ENCODE assay signal across 20 cellular contexts in genomic region chr6:35543459-35544193, GRCh38. TPM values are rescaled to one million over a fixed set of nuclear protein-coding genes. Genes with fewer than 3 reads are reported as not detected.
DNase-seq lines count a peak whose midpoint lies in the region; FAIRE-seq and TF ChIP-seq lines count a peak whose summit lies in the region.
"Had no signal": no experiment of that assay in that cellular context is flagged by ENCODE, and none has a peak within 500 bp of the region (broad histone marks: within the 10 kb centered on the region; RNA-seq: fewer than 3 reads in every experiment).

No MANE protein-coding gene starts in this region.

- no peaks in the 10 kb centered on the region for H3K79me2 ChIP-seq in SU-DHL-6 (ENCODE audit: insufficient read depth, low read length)

- FAIRE-seq in GM12891 (lab: Jason Lieb, UNC) (no peak), GM12892 (lab: Jason Lieb, UNC) (no peak)

- H3K27me3 Mint-ChIP-seq in nephron progenitor cell (ENCODE audit: low read depth, poor library complexity), result peaks cover 10% of the 10 kb centered on the region

- TF ChIP-seq CTCF in NB4 (IDR thresholded peaks at IDR 0.05; ENCODE audit: low read depth, low read length) (no peak), SU-DHL-6 (IDR thresholded peaks at IDR 0.05; ENCODE audit: insufficient read depth, low read length, poor library complexity, severe bottlenecking) (no peak), nephron progenitor cell (IDR thresholded peaks at IDR 0.05) (no peak)

- H3K36me3 ChIP-seq in SU-DHL-6 (ENCODE audit: low read length), result no peaks in the 10 kb centered on the region; the same call in 1 of the 2 replicates

- no peak overlapping the region for H3K4me3 Mint-ChIP-seq in nephron progenitor cell
- H3K4me3 Mint-ChIP-seq: natural killer cell treated with Interleukin-12 subunit alpha and Interleukin-12 subunit beta and Interleukin-15 and Interleukin-18, amount 100 ng/mL, for 72 hours had no signal

- intact Hi-C loops in posterior vena cava (cut with DNase I), result no loop called here

- H3K36me3 Mint-ChIP-seq in nephron progenitor cell (ENCODE audit: low read depth), result peaks cover 18% of the 10 kb centered on the region
- H3K36me3 Mint-ChIP-seq: natural killer cell treated with Interleukin-12 subunit alpha and Interleukin-12 subunit beta and Interleukin-15 and Interleukin-18, amount 100 ng/mL, for 72 hours had no signal

- peaks cover 35% of the 10 kb centered on the region for H3K4me1 Mint-ChIP-seq in nephron progenitor cell

- H3K9ac ChIP-seq in SU-DHL-6 (ENCODE audit: low read length), result no peak overlapping the region

- H3K9me3 Mint-ChIP-seq in nephron progenitor cell, result peaks cover 36% of the 10 kb centered on the region
- H3K9me3 Mint-ChIP-seq: activated T-helper 2 cell treated with anti-CD3 and anti-CD28 coated beads, Interferon-gamma antibody, Interleukin-2, Interleukin-4, amounts not matched to agents 10 μg/mL and 5 μg/mL and 100 μg/mL, durations not matched to agents 14 hours and 24 hours and 36 hours; natural killer cell treated with Interleukin-12 subunit alpha and Interleukin-12 subunit beta and Interleukin-15 and Interleukin-18, amount 100 ng/mL, for 72 hours had no signal

- H3K9me3 ChIP-seq in SU-DHL-6 (ENCODE audit: insufficient read depth, low read length), result 0 out of 2 replicates have a peak, but pooled peaks cover 4% of the 10 kb centered on the region

- DNase-seq in GM12891 (ENCODE audit: insufficient read length, low spot score), result no peak
- DNase-seq in NB4 (ENCODE audit: low read depth), result peak; percentile 26
- peak; percentile 17 for DNase-seq in kidney tubule cell (ENCODE audit: low spot score)
- DNase-seq in posterior vena cava (ENCODE audit: low spot score), result no peak
- no peak for DNase-seq in GM12892 (ENCODE audit: insufficient read length)
- no peak for DNase-seq in nephron progenitor cell
- DNase-seq in activated CD8-positive, alpha-beta memory T cell treated with anti-CD3 and anti-CD28 coated beads, Interleukin-2, amount 50 U/mL, for 48 hours, result no peak
- DNase-seq: activated CD4-positive, CD25-positive, alpha-beta regulatory T cell treated with anti-CD3 and anti-CD28 coated beads, Interleukin-2, amount 50 U/mL, for 72 hours; NCI-H146; SHP77; stimulated activated CD4-positive, alpha-beta T cell treated with anti-CD3 and anti-CD28 coated beads, Interleukin-4, amount 100 ng/mL, for 24 hours; T-helper 2 cell had no signal

- H3K27ac ChIP-seq in SU-DHL-6 (ENCODE audit: low read depth, low read length), result no peak overlapping the region

- H3K4me3 ChIP-seq in NB4 (ENCODE audit: low read depth, low read length), result no peak overlapping the region
- H3K4me3 ChIP-seq in SU-DHL-6 (ENCODE audit: insufficient read depth, low read length, poor library complexity, severe bottlenecking), result no peak overlapping the region
- H3K4me3 ChIP-seq: skin epidermis had no signal

- no peaks in the 10 kb centered on the region for H3K27me3 ChIP-seq in SU-DHL-6 (ENCODE audit: low read length)

- H2AFZ ChIP-seq in SU-DHL-6 (ENCODE audit: low read depth, low read length, severe bottlenecking), result peak overlapping the region; percentile 46

- H3F3A ChIP-seq in SU-DHL-6 (ENCODE audit: insufficient read depth), result no peaks in the 10 kb centered on the region

- no peaks in the 10 kb centered on the region for H4K20me1 ChIP-seq in SU-DHL-6 (ENCODE audit: low read depth, low read length)

- TF ChIP-seq POLR2A in GM12891 (IDR thresholded peaks at IDR 0.05; ENCODE audit: low read depth, low read length) (no peak), NB4 (IDR thresholded peaks at IDR 0.05; ENCODE audit: extremely low read depth, insufficient read length) (no peak), GM12892 (IDR thresholded peaks at IDR 0.05; ENCODE audit: low read depth, low read length) (no peak)

- H3K9me2 ChIP-seq in SU-DHL-6 (replicated peaks; ENCODE audit: insufficient read depth, low read length), result no peaks in the 10 kb centered on the region

- H3K4me2 ChIP-seq in SU-DHL-6 (ENCODE audit: low read depth, low read length, poor library complexity, severe bottlenecking), result no peak overlapping the region

- no peak overlapping the region for H3K27ac Mint-ChIP-seq in nephron progenitor cell
- H3K27ac Mint-ChIP-seq: activated T-helper 2 cell treated with anti-CD3 and anti-CD28 coated beads, Interferon-gamma antibody, Interleukin-2, Interleukin-4, amounts not matched to agents 10 μg/mL and 5 μg/mL and 100 μg/mL, durations not matched to agents 14 hours and 24 hours and 36 hours; natural killer cell treated with Interleukin-12 subunit alpha and Interleukin-12 subunit beta and Interleukin-15 and Interleukin-18, amount 100 ng/mL, for 72 hours; progenitor cell of endocrine pancreas had no signal

TF ChIP-seq in GM12891, 5 proteins besides CTCF, POLR2A, EP300 and RAD21:
- TF ChIP-seq SPI1 (IDR thresholded peaks at IDR 0.05; ENCODE audit: low read depth, low read length) (peak; percentile 19; the same call in 1 of the 2 replicates), TAF1 (IDR thresholded peaks at IDR 0.05; ENCODE audit: low read depth, low read length) (no peak)

RNA-seq across cellular contexts. Expression of gene TULP1, which starts 30.9 kb away (rescaled TPM):
- not detected for polyA plus RNA-seq in GM12891 (2012; ENCODE audit: low read depth, missing spikeins)
- not detected for total RNA-seq in posterior vena cava
- not detected for polyA plus RNA-seq in GM12892 (2012; ENCODE audit: missing spikeins)
- total RNA-seq: activated T-helper 2 cell treated with anti-CD3 and anti-CD28 coated beads, Interferon-gamma antibody, Interleukin-2, Interleukin-4, amounts not matched to agents 10 μg/mL and 5 μg/mL and 100 μg/mL, durations not matched to agents 14 hours and 24 hours and 36 hours; esophagus mucosa; LHCN-M2; lung microvascular endothelial cell; natural killer cell treated with Interleukin-12 subunit alpha and Interleukin-12 subunit beta and Interleukin-15 and Interleukin-18, amount 100 ng/mL, for 72 hours had no signal

RNA-seq across cellular contexts. Expression of gene TEAD3, which starts 46.7 kb away (rescaled TPM):
- 0.06 TPM for polyA plus RNA-seq in GM12891 (2012; ENCODE audit: low read depth, missing spikeins)
- 10 to 100 TPM; 69.8 to 73.8 TPM for total RNA-seq in posterior vena cava
- polyA plus RNA-seq in GM12892 (2012; ENCODE audit: missing spikeins), result not detected

Comparison
In these comparisons a context has a peak if more than half of its experiments do, and no peak if none do; other contexts are left out.
1. DNase-seq: peak in NB4 (single experiment) and kidney tubule cell (single experiment); none in GM12891 (single experiment), posterior vena cava (single experiment), GM12892 (single experiment), nephron progenitor cell (single experiment) and activated CD8-positive, alpha-beta memory T cell treated with anti-CD3 and anti-CD28 coated beads, Interleukin-2, amount 50 U/mL, for 48 hours (single experiment).